Comparison of ENCODE assay signal across 34 cellular contexts in the genomic region with DNA sequence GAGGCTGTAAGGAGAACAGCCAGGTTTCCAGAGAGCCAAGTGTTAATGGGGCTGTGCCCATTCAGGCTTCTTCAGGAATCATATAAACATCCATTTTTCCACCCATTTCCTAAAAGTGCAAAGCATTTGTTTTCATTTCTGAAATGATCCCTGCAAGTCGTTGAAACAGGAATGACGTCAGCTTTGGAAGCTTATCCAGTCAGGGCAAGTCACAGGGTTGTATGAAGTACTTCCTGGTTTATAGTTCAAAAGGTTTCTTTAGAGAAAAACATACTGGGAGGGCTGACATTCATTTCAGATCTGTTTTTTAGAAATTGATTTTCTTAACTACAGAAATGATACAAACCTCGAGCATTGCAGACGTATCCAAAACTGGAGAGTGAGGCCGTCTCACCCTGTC. TPM values are rescaled to one million over a fixed set of nuclear protein-coding genes. Genes with fewer than 3 reads are reported as not detected.
"Had no signal": no experiment of that assay in that cellular context is flagged by ENCODE, and none has a peak within 500 bp of the region (broad histone marks: within the 10 kb centered on the region; RNA-seq: fewer than 3 reads in every experiment).

No MANE protein-coding gene starts in this region.

- H3K36me3 Mint-ChIP-seq: activated CD8-positive, alpha-beta memory T cell treated with anti-CD3 and anti-CD28 coated beads, Interleukin-2, amount 10 ng/mL, durations not matched to agents 7 days and 5 days; activated naive CD4-positive, alpha-beta T cell treated with anti-CD3 and anti-CD28 coated beads, Interleukin-2, amount 10 ng/mL, durations not matched to agents 7 days and 5 days; activated naive CD8-positive, alpha-beta T cell; brain had no signal

- H3K4me1 Mint-ChIP-seq: activated CD4-positive, alpha-beta memory T cell treated with anti-CD3 and anti-CD28 coated beads, Interleukin-2, amount 10 ng/mL, durations not matched to agents 7 days and 5 days; activated CD8-positive, alpha-beta memory T cell treated with anti-CD3 and anti-CD28 coated beads, Interleukin-2, amount 10 ng/mL, durations not matched to agents 7 days and 5 days; activated naive CD4-positive, alpha-beta T cell treated with anti-CD3 and anti-CD28 coated beads, Interleukin-2, amount 10 ng/mL, durations not matched to agents 7 days and 5 days; activated naive CD8-positive, alpha-beta T cell treated with anti-CD3 and anti-CD28 coated beads, Interleukin-2, amount 50 U/mL, for 24 hours; brain had no signal

- H3K27ac ChIP-seq: RWPE1, WERI-Rb-1 had no signal

- H3K27me3 Mint-ChIP-seq: activated CD4-positive, alpha-beta memory T cell treated with anti-CD3 and anti-CD28 coated beads, Interleukin-2, amount 10 ng/mL, durations not matched to agents 7 days and 5 days; activated CD8-positive, alpha-beta memory T cell treated with anti-CD3 and anti-CD28 coated beads, Interleukin-2, amount 10 ng/mL, durations not matched to agents 7 days and 5 days; activated naive CD4-positive, alpha-beta T cell treated with anti-CD3 and anti-CD28 coated beads, Interleukin-2, amount 10 ng/mL, durations not matched to agents 7 days and 5 days; activated naive CD8-positive, alpha-beta T cell; activated naive CD8-positive, alpha-beta T cell treated with anti-CD3 and anti-CD28 coated beads, Interleukin-2, amount 50 U/mL, for 24 hours had no signal

- H3K36me3 ChIP-seq: WERI-Rb-1 had no signal

- H3K27ac Mint-ChIP-seq: activated CD4-positive, alpha-beta memory T cell treated with anti-CD3 and anti-CD28 coated beads, Interleukin-2, amount 10 ng/mL, durations not matched to agents 7 days and 5 days; activated CD8-positive, alpha-beta memory T cell treated with anti-CD3 and anti-CD28 coated beads, Interleukin-2, amount 10 ng/mL, durations not matched to agents 7 days and 5 days; activated naive CD4-positive, alpha-beta T cell treated with anti-CD3 and anti-CD28 coated beads, Interleukin-2, amount 10 ng/mL, durations not matched to agents 7 days and 5 days; activated naive CD8-positive, alpha-beta T cell; activated naive CD8-positive, alpha-beta T cell treated with anti-CD3 and anti-CD28 coated beads, Interleukin-2, amount 50 U/mL, for 24 hours; brain had no signal

- H3K4me3 Mint-ChIP-seq: activated CD4-positive, alpha-beta memory T cell treated with anti-CD3 and anti-CD28 coated beads, Interleukin-2, amount 10 ng/mL, durations not matched to agents 7 days and 5 days; activated CD8-positive, alpha-beta memory T cell treated with anti-CD3 and anti-CD28 coated beads, Interleukin-2, amount 10 ng/mL, durations not matched to agents 7 days and 5 days; activated naive CD4-positive, alpha-beta T cell treated with anti-CD3 and anti-CD28 coated beads, Interleukin-2, amount 10 ng/mL, durations not matched to agents 7 days and 5 days; activated naive CD8-positive, alpha-beta T cell; activated naive CD8-positive, alpha-beta T cell treated with anti-CD3 and anti-CD28 coated beads, Interleukin-2, amount 50 U/mL, for 24 hours; brain had no signal

- DNase-seq: activated CD4-positive, alpha-beta memory T cell treated with anti-CD3 and anti-CD28 coated beads, Interleukin-2, amount 10 ng/mL, durations not matched to agents 7 days and 5 days; activated CD4-positive, alpha-beta T cell treated with anti-CD3 and anti-CD28 coated beads for 1 hour; activated CD4-positive, alpha-beta T cell treated with anti-CD3 and anti-CD28 coated beads for 48 hours; activated CD4-positive, CD25-positive, alpha-beta regulatory T cell; activated CD8-positive, alpha-beta memory T cell treated with anti-CD3 and anti-CD28 coated beads for 24 hours; activated CD8-positive, alpha-beta memory T cell treated with anti-CD3 and anti-CD28 coated beads, Interleukin-2, amount 10 ng/mL, durations not matched to agents 7 days and 5 days; activated CD8-positive, alpha-beta memory T cell treated with anti-CD3 and anti-CD28 coated beads, Interleukin-2, amount 50 U/mL, for 48 hours; activated effector memory CD4-positive, alpha-beta T cell treated with Interleukin-2 at 50 U/mL for 16 hours; activated naive CD4-positive, alpha-beta T cell treated with anti-CD3 and anti-CD28 coated beads, Interleukin-2, amount 10 ng/mL, durations not matched to agents 7 days and 5 days; activated naive CD8-positive, alpha-beta T cell treated with anti-CD3 and anti-CD28 coated beads, Interleukin-2, amount 50 U/mL, for 24 hours; activated T-cell treated with anti-CD3 and anti-CD28 coated beads, Interleukin-2, amount 50 U/mL, for 48 hours; anterior cingulate cortex; caudate nucleus; cerebellar nuclear complex; NCI-H1092 treated with DMSO at 0.1 percent for 48 hours; NCI-H187 treated with DMSO at 0.1 percent for 48 hours; NCI-H2107; NCI-H446; NCI-H510A treated with DMSO at 0.1 percent for 48 hours; NCI-H526 treated with DMSO at 0.1 percent for 48 hours; NCI-H82; NK-92 treated with Interleukin-12 subunit alpha and Interleukin-12 subunit beta, amount 100 ng/mL, for 24 hours; PC-3; SIG-M5; SW 1271; T-helper 1 cell; T-helper 2 cell; T-helper 9 cell; WERI-Rb-1 had no signal

- H3K9me3 Mint-ChIP-seq: activated naive CD4-positive, alpha-beta T cell treated with anti-CD3 and anti-CD28 coated beads, Interleukin-2, amount 10 ng/mL, durations not matched to agents 7 days and 5 days; activated naive CD8-positive, alpha-beta T cell treated with anti-CD3 and anti-CD28 coated beads, Interleukin-2, amount 50 U/mL, for 24 hours had no signal

RNA-seq across cellular contexts. Expression of gene IGSF5, which starts 29.3 kb away (rescaled TPM):
- total RNA-seq: activated CD4-positive, alpha-beta memory T cell treated with anti-CD3 and anti-CD28 coated beads, Interleukin-2, amount 10 ng/mL, durations not matched to agents 7 days and 5 days; activated CD8-positive, alpha-beta memory T cell treated with anti-CD3 and anti-CD28 coated beads, Interleukin-2, amount 10 ng/mL, durations not matched to agents 7 days and 5 days; bronchial epithelial cell; M059J; PC-3 had no signal
